In the genomic region with DNA sequence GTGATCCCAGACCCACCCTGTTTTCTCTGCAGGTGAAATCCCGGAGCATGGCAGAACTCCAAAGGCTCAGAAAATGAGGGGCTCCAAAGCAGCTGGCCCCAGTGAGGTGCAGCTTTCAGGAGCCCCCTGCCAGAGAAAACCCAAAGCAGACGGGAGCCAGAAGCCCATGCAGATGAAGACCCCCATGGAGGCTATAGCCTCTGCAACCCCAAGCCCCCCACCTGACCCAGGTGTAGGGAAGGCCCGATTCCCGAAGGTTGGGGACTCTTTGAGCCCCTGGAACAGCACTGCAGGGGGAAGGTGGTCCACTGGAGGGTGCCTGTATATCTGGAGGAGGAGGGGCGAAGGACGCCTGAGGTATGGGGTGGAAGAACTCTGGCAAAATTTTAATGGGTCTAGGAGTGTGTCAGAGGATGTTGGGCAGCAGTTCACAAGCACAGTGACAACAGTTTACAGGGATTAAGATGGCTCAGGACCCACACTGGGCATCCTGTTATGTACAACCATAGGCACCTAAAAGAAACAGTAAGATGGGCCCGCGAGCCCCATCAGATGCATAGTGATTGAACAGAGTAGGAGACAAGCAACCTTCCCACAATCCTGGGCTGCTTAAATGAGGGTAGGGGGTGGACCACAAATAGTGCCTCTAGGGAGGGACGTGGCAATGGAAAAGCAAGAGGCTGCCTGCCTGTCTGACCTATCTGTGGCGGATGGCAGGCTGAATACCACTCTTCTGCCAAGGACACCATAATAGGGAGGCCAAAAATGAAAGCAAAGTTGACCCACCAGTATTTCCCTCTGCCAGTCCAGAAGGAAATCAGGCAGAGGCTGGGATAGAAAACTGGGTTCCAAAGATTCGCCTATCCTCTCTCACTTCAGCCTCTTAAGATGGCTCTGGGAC, we compare ENCODE assay signal across 15 cellular contexts. TPM values are rescaled to one million over a fixed set of nuclear protein-coding genes. Genes with fewer than 3 reads are reported as not detected.
DNase-seq lines count a peak whose midpoint lies in the region; ATAC-seq and TF ChIP-seq lines count a peak whose summit lies in the region.
"Had no signal": no experiment of that assay in that cellular context is flagged by ENCODE, and none has a peak within 500 bp of the region (broad histone marks: within the 10 kb centered on the region; RNA-seq: fewer than 3 reads in every experiment).

No MANE protein-coding gene starts in this region.

- H3K9me3 Mint-ChIP-seq in CD4-positive, CD25-positive, alpha-beta regulatory T cell: no peaks in the 10 kb centered on the region
- no peaks in the 10 kb centered on the region for H3K9me3 Mint-ChIP-seq in activated CD4-positive, alpha-beta T cell treated with anti-CD3 and anti-CD28 coated beads for 36 hours (ENCODE audit: low read depth)
- H3K9me3 Mint-ChIP-seq: activated CD4-positive, alpha-beta memory T cell treated with anti-CD3 and anti-CD28 coated beads, Interleukin-2, amount 10 ng/mL, durations not matched to agents 7 days and 5 days; activated T-helper 17 cell treated with anti-CD3 and anti-CD28 coated beads, Interleukin-2, amount 50 U/mL, for 72 hours; central memory CD8-positive, alpha-beta T cell; nephron progenitor cell had no signal

- peaks cover 14 to 46% (median 27%) of the 10 kb centered on the region in 4 donors for H3K4me1 Mint-ChIP-seq in CD4-positive, CD25-positive, alpha-beta regulatory T cell
- H3K4me1 Mint-ChIP-seq in activated CD4-positive, alpha-beta T cell treated with anti-CD3 and anti-CD28 coated beads for 36 hours: peaks cover 6% of the 10 kb centered on the region
- H3K4me1 Mint-ChIP-seq: central memory CD8-positive, alpha-beta T cell had no signal

- H3K27me3 ChIP-seq in CD4-positive, CD25-positive, alpha-beta regulatory T cell (ENCODE audit: control insufficient read depth, insufficient read depth, low read length): no peaks in the 10 kb centered on the region
- no peaks in the 10 kb centered on the region for H3K27me3 ChIP-seq in Panc1 (ENCODE audit: control insufficient read depth, insufficient read depth, low read length)
- H3K27me3 ChIP-seq in heart left ventricle: no peaks in the 10 kb centered on the region
- H3K27me3 ChIP-seq in sigmoid colon: no peaks in the 10 kb centered on the region
- H3K27me3 ChIP-seq in WERI-Rb-1 (ENCODE audit: insufficient read depth, low read depth, severe bottlenecking): no peaks in the 10 kb centered on the region

- POLR2A ChIA-PET in Panc1 (lab: Charles Lee): no interaction called here
- POLR2A ChIA-PET in activated CD4-positive, alpha-beta T cell treated with anti-CD3 and anti-CD28 coated beads for 36 hours (lab: Charles Lee): no interaction called here

- H3K36me3 ChIP-seq in CD4-positive, CD25-positive, alpha-beta regulatory T cell (ENCODE audit: control insufficient read depth, insufficient read depth, low read length): peaks cover 18% of the 10 kb centered on the region
- no peaks in the 10 kb centered on the region for H3K36me3 ChIP-seq in Panc1 (ENCODE audit: control insufficient read depth, insufficient read depth, low read length)
- peaks cover 0 to 10% (median 3%) of the 10 kb centered on the region in 9 donors for H3K36me3 ChIP-seq in heart left ventricle
- H3K36me3 ChIP-seq in sigmoid colon: peaks cover 0 to 10% (median 4%) of the 10 kb centered on the region in 4 donors
- no peaks in the 10 kb centered on the region for H3K36me3 ChIP-seq in WERI-Rb-1

- no peak overlapping the region for H3K27ac ChIP-seq in CD4-positive, CD25-positive, alpha-beta regulatory T cell (ENCODE audit: insufficient read depth, low read length, poor library complexity, severe bottlenecking)
- H3K27ac ChIP-seq in Panc1 (ENCODE audit: low read length) (no peak overlapping the region), heart left ventricle (peak overlapping the region in 2 of 12 donors; percentile 2 to 38), sigmoid colon (peak overlapping the region; percentile 32 to 60 (median 56)), WERI-Rb-1 (no peak overlapping the region)
- H3K27ac ChIP-seq: skin epidermis had no signal

- TF ChIP-seq POLR2A in heart left ventricle (IDR thresholded peaks at IDR 0.05) (no peak), sigmoid colon (IDR thresholded peaks at IDR 0.05) (no peak), erythroblast (IDR thresholded peaks at IDR 0.05; ENCODE audit: low read length) (no peak)

- TF ChIP-seq CTCF in Panc1 (IDR thresholded peaks at IDR 0.05): no peak
- no peak for TF ChIP-seq CTCF in heart left ventricle (IDR thresholded peaks at IDR 0.05)
- TF ChIP-seq CTCF in sigmoid colon (IDR thresholded peaks at IDR 0.05): no peak
- no peak for TF ChIP-seq CTCF in WERI-Rb-1 (IDR thresholded peaks at IDR 0.05; ENCODE audit: low read depth, low read length)

- no peak overlapping the region for H3K4me3 Mint-ChIP-seq in CD4-positive, CD25-positive, alpha-beta regulatory T cell
- H3K4me3 Mint-ChIP-seq in activated CD4-positive, alpha-beta T cell treated with anti-CD3 and anti-CD28 coated beads for 36 hours: no peak overlapping the region
- H3K4me3 Mint-ChIP-seq: activated CD4-positive, alpha-beta memory T cell treated with anti-CD3 and anti-CD28 coated beads, Interleukin-2, amount 10 ng/mL, durations not matched to agents 7 days and 5 days; activated T-helper 17 cell treated with anti-CD3 and anti-CD28 coated beads, Interleukin-2, amount 50 U/mL, for 72 hours; central memory CD8-positive, alpha-beta T cell; nephron progenitor cell had no signal

- H3K27me3 Mint-ChIP-seq in CD4-positive, CD25-positive, alpha-beta regulatory T cell: no peaks in the 10 kb centered on the region
- no peaks in the 10 kb centered on the region for H3K27me3 Mint-ChIP-seq in activated CD4-positive, alpha-beta T cell treated with anti-CD3 and anti-CD28 coated beads for 36 hours
- H3K27me3 Mint-ChIP-seq: activated CD4-positive, alpha-beta memory T cell treated with anti-CD3 and anti-CD28 coated beads, Interleukin-2, amount 10 ng/mL, durations not matched to agents 7 days and 5 days; activated T-helper 17 cell treated with anti-CD3 and anti-CD28 coated beads, Interleukin-2, amount 50 U/mL, for 72 hours; central memory CD8-positive, alpha-beta T cell had no signal

- peak overlapping the region in 2 of 3 donors; percentile 46 to 59 for H3K27ac Mint-ChIP-seq in CD4-positive, CD25-positive, alpha-beta regulatory T cell
- no peak overlapping the region for H3K27ac Mint-ChIP-seq in activated CD4-positive, alpha-beta T cell treated with anti-CD3 and anti-CD28 coated beads for 36 hours
- H3K27ac Mint-ChIP-seq: activated CD4-positive, alpha-beta memory T cell treated with anti-CD3 and anti-CD28 coated beads, Interleukin-2, amount 10 ng/mL, durations not matched to agents 7 days and 5 days; activated T-helper 17 cell treated with anti-CD3 and anti-CD28 coated beads, Interleukin-2, amount 50 U/mL, for 72 hours; nephron progenitor cell had no signal

- 84 to 87% (median 86%) methylated on average over 11 of the region's 11 CpGs for WGBS in heart left ventricle, 4 donors
- WGBS in sigmoid colon, 2 donors: 90 to 94% methylated on average over 11 of the region's 11 CpGs

- no peaks in the 10 kb centered on the region for H3K9me3 ChIP-seq in CD4-positive, CD25-positive, alpha-beta regulatory T cell (ENCODE audit: control insufficient read depth in 2 of 2, low read length in 2 of 2)
- H3K9me3 ChIP-seq in Panc1 (ENCODE audit: control insufficient read depth, insufficient read depth, low read depth, low read length) (no peaks in the 10 kb centered on the region), heart left ventricle (no peaks in the 10 kb centered on the region), sigmoid colon (no peaks in the 10 kb centered on the region), WERI-Rb-1 (ENCODE audit: severe bottlenecking) (no peaks in the 10 kb centered on the region)
- H3K9me3 ChIP-seq: SK-N-SH had no signal

- H3K4me3 ChIP-seq in CD4-positive, CD25-positive, alpha-beta regulatory T cell (ENCODE audit: low read depth, low read length): no peak overlapping the region
- H3K4me3 ChIP-seq in Panc1 (ENCODE audit: low read depth in 2 of 2, low read length in 2 of 2) (no peak overlapping the region), heart left ventricle (peak overlapping the region in 3 of 12 donors; percentile 5 to 26 (median 17)), sigmoid colon (peak overlapping the region in 2 of 4 donors; percentile 7 to 10), WERI-Rb-1 (ENCODE audit: low read depth, low read length) (no peak overlapping the region)
- H3K4me3 ChIP-seq: skin epidermis had no signal

- no peak for DNase-seq in CD4-positive, CD25-positive, alpha-beta regulatory T cell
- DNase-seq in Panc1 (ENCODE audit: low read depth, low spot score) (no peak), heart left ventricle (no peak), sigmoid colon (no peak), erythroblast (lab: John Stamatoyannopoulos, UW) (no peak), WERI-Rb-1 (no peak)
- no peak for DNase-seq in activated CD4-positive, alpha-beta T cell treated with anti-CD3 and anti-CD28 coated beads for 36 hours
- DNase-seq: activated CD4-positive, alpha-beta memory T cell treated with anti-CD3 and anti-CD28 coated beads, Interleukin-2, amount 10 ng/mL, durations not matched to agents 7 days and 5 days; amniotic stem cell; nephron progenitor cell; SK-N-SH had no signal

- TF ChIP-seq EP300 in sigmoid colon (IDR thresholded peaks at IDR 0.05): no peak

- ATAC-seq in CD4-positive, CD25-positive, alpha-beta regulatory T cell (ENCODE audit: low read depth in 2 of 2): peak in 1 of 2 donors; percentile 21
- ATAC-seq in Panc1 (peak; percentile 63), heart left ventricle (peak in 3 of 4 donors; percentile 10 to 31 (median 26)), HG03196 (IDR thresholded peaks at IDR 0.05; ENCODE audit: unreplicated experiment) (no peak)
- no peak for ATAC-seq in activated CD4-positive, alpha-beta T cell treated with anti-CD3 and anti-CD28 coated beads for 36 hours
- ATAC-seq: activated T-helper 17 cell treated with anti-CD3 and anti-CD28 coated beads, Interleukin-2, amount 50 U/mL, for 72 hours had no signal

- in situ Hi-C loops in Panc1 (cut with HindIII; ENCODE audit: low pct_unique_long_range_greater_than_20kb, low sequenced_read_pairs): no loop called here

- peaks cover 8% of the 10 kb centered on the region for H3K4me1 ChIP-seq in CD4-positive, CD25-positive, alpha-beta regulatory T cell (ENCODE audit: control insufficient read depth, insufficient read depth, low read length, poor library complexity, severe bottlenecking)
- H3K4me1 ChIP-seq in Panc1 (ENCODE audit: control insufficient read depth, insufficient read depth, low read length): peaks cover 2% of the 10 kb centered on the region; the same call in 1 of the 2 replicates
- peaks cover 0 to 12% (median 3%) of the 10 kb centered on the region in 12 donors for H3K4me1 ChIP-seq in heart left ventricle
- peaks cover 0 to 15% (median 12%) of the 10 kb centered on the region in 4 donors for H3K4me1 ChIP-seq in sigmoid colon

- H3K36me3 Mint-ChIP-seq in CD4-positive, CD25-positive, alpha-beta regulatory T cell: peaks cover 26% of the 10 kb centered on the region
- peaks cover 3% of the 10 kb centered on the region for H3K36me3 Mint-ChIP-seq in activated CD4-positive, alpha-beta T cell treated with anti-CD3 and anti-CD28 coated beads for 36 hours (ENCODE audit: low read depth)

- intact Hi-C loops in Panc1 (cut with micrococcal nuclease; ENCODE audit: unreplicated experiment): no loop called here
- intact Hi-C loops in heart left ventricle (cut with DNase I): loop anchor here in 1 of 10 donors (5.0 kb wide), 1 partner anchor 58 kb away; no protein-coding TSS in a partner anchor
- intact Hi-C loops in sigmoid colon (cut with DNase I): no loop called here
- intact Hi-C loops in activated CD4-positive, alpha-beta T cell treated with anti-CD3 and anti-CD28 coated beads for 36 hours (cut with DNase I, micrococcal nuclease): no loop called here

- BruUV-seq in Panc1 (replicated peaks; lab: Mats Ljungman, UMichigan): no TSS peak

- CTCF ChIA-PET in Panc1 (lab: Charles Lee): interaction anchor here (1.1 kb wide), 1 partner anchor 9 kb away, joined by 4 read pairs; no protein-coding TSS in a partner anchor
- CTCF ChIA-PET in activated CD4-positive, alpha-beta T cell treated with anti-CD3 and anti-CD28 coated beads for 36 hours (lab: Charles Lee): interaction anchor here (14.6 kb wide), 1 partner anchor 47 kb away, joined by 685 read pairs; no protein-coding TSS in a partner anchor

RNA-seq across cellular contexts. Expression of gene ANXA6, which starts 16.4 kb away (rescaled TPM):
- total RNA-seq in CD4-positive, CD25-positive, alpha-beta regulatory T cell: 364 TPM
- 100 to 1,000 TPM; 171 to 329 (median 244) TPM for polyA plus RNA-seq in CD4-positive, CD25-positive, alpha-beta regulatory T cell
- 60.0 TPM for total RNA-seq in Panc1 (2021; ENCODE audit: unreplicated experiment)
- 95.2 TPM for polyA plus RNA-seq in Panc1 (2012; ENCODE audit: insufficient read length)
- total RNA-seq in heart left ventricle: 100 to 1,000 TPM; 179 to 287 (median 220) TPM
- 100 to 1,000 TPM; 171 to 202 TPM for polyA plus RNA-seq in heart left ventricle
- total RNA-seq in sigmoid colon: 100 to 1,000 TPM; 233 to 333 (median 259) TPM
- 100 to 1,000 TPM in 1 of 3 donors, 10 to 100 TPM in 2; 22.9 to 121 (median 45.0) TPM for polyA plus RNA-seq in sigmoid colon
- total RNA-seq in activated CD4-positive, alpha-beta T cell treated with anti-CD3 and anti-CD28 coated beads for 36 hours: 100 to 1,000 TPM; 322 to 332 TPM

RNA-seq across cellular contexts. Expression of gene CCDC69, which starts 49.9 kb away (rescaled TPM):
- total RNA-seq in CD4-positive, CD25-positive, alpha-beta regulatory T cell: 104 TPM
- polyA plus RNA-seq in CD4-positive, CD25-positive, alpha-beta regulatory T cell: 10 to 100 TPM; 78.2 to 97.0 (median 87.7) TPM
- 2.1 TPM for total RNA-seq in Panc1 (2021; ENCODE audit: unreplicated experiment)
- polyA plus RNA-seq in Panc1 (2012; ENCODE audit: insufficient read length): 1.7 TPM
- 100 to 1,000 TPM in 7 of 9 donors, 10 to 100 TPM in 2; 82.5 to 207 (median 119) TPM for total RNA-seq in heart left ventricle
- 100 to 1,000 TPM in 1 of 2 donors, 10 to 100 TPM in 1; 92.9 to 245 TPM for polyA plus RNA-seq in heart left ventricle
- total RNA-seq in sigmoid colon: 100 to 1,000 TPM; 199 to 342 (median 258) TPM
- 10 to 100 TPM in 2 of 3 donors, 1 to 10 TPM in 1; 6.0 to 48.7 (median 43.2) TPM for polyA plus RNA-seq in sigmoid colon
- total RNA-seq in activated CD4-positive, alpha-beta T cell treated with anti-CD3 and anti-CD28 coated beads for 36 hours: 10 to 100 TPM; 24.8 to 26.9 TPM

Comparison
In these comparisons a context has a peak if more than half of its experiments do, and no peak if none do; other contexts are left out.
1. ATAC-seq: peak in Panc1 (single experiment) and heart left ventricle (3 of 4); none in activated CD4-positive, alpha-beta T cell treated with anti-CD3 and anti-CD28 coated beads for 36 hours (single experiment) and HG03196 (single experiment).
2. H3K27ac ChIP-seq: peak in sigmoid colon (4 of 4); none in CD4-positive, CD25-positive, alpha-beta regulatory T cell (single experiment), Panc1 (single experiment) and WERI-Rb-1 (single experiment).